ENCODE assay signal across 3 cellular contexts in genomic region chr22:37399457-37399856, GRCh38. TPM values are rescaled to one million over a fixed set of nuclear protein-coding genes. Genes with fewer than 3 reads are reported as not detected.
"Had no signal": no experiment of that assay in that cellular context is flagged by ENCODE, and none has a peak within 500 bp of the region (broad histone marks: within the 10 kb centered on the region; RNA-seq: fewer than 3 reads in every experiment).

No MANE protein-coding gene starts in this region.

RNA-seq across cellular contexts. Expression of gene ELFN2, which starts 27.8 kb away (rescaled TPM):
- total RNA-seq: subcutaneous adipose tissue, thoracic aorta, vagina had no signal
